16 cellular contexts compared by ENCODE assay signal in the genomic region with DNA sequence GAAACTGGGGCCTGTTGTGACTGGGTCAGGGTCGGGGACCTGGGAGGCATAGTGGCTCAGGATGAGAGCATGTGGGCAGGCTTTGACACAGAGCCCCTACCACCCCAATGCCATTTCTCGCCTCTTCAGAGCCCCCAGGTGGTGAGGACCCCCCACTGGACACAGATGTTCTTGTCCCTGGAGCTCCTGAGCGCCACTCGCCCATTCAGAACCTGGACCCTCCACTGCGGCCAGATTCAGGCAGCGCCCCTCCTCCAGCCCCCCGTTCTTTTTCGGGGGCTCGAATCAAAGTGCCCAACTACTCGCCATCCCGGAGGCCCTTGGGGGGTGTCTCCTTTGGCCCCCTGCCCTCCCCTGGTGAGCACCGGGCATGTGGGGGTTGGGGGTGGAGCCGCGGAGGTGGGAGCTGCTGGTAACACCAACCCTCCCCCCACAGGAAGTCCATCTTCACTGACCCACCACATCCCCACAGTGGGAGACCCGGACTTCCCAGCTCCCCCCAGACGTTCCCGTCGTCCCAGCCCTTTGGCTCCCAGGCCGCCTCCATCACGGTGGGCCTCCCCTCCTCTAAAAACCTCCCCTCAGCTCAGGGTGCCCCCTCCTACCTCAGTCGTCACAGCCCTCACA. TPM values are rescaled to one million over a fixed set of nuclear protein-coding genes. Genes with fewer than 3 reads are reported as not detected.
DNase-seq lines count a peak whose midpoint lies in the region; FAIRE-seq and TF ChIP-seq lines count a peak whose summit lies in the region.
"Had no signal": no experiment of that assay in that cellular context is flagged by ENCODE, and none has a peak within 500 bp of the region (broad histone marks: within the 10 kb centered on the region; RNA-seq: fewer than 3 reads in every experiment).

No MANE protein-coding gene starts in this region.

- no peak for FAIRE-seq in D721Med (lab: Jason Lieb, UNC)
- FAIRE-seq: H54 had no signal

- no peak overlapping the region for H2BK12ac ChIP-seq in trophoblast cell (ENCODE audit: low read length)

- H3K27ac ChIP-seq in RWPE1 (peak overlapping the region; percentile 32; the same call in 1 of the 2 replicates), trophoblast cell (ENCODE audit: low read depth, low read length) (no peak overlapping the region)
- H3K27ac ChIP-seq: SJCRH30 had no signal

- peaks cover 3% of the 10 kb centered on the region for H3K79me1 ChIP-seq in trophoblast cell (ENCODE audit: low read length)

- H2BK120ac ChIP-seq in trophoblast cell (ENCODE audit: insufficient read depth, low read length, poor library complexity): no peak overlapping the region

- H3K27me3 ChIP-seq in trophoblast cell (ENCODE audit: insufficient read depth, low read length): no peaks in the 10 kb centered on the region
- H3K27me3 ChIP-seq: SJCRH30 had no signal

- no peaks in the 10 kb centered on the region for H3K79me2 ChIP-seq in trophoblast cell (ENCODE audit: control insufficient read depth, insufficient read depth, low read length, poor library complexity)

- no peaks in the 10 kb centered on the region for H3K4me1 ChIP-seq in trophoblast cell (ENCODE audit: control insufficient read depth in 1 of 2, insufficient read depth in 2 of 2, low read length in 2 of 2)
- H3K4me1 ChIP-seq: SJCRH30 had no signal

- H3K23ac ChIP-seq in trophoblast cell (ENCODE audit: low read length): no peak overlapping the region

- no peak for TF ChIP-seq CTCF in D721Med (IDR thresholded peaks at IDR 0.05; ENCODE audit: insufficient read depth, missing control alignments)
- no peak for TF ChIP-seq CTCF in RWPE1 (conservative IDR thresholded peaks at IDR 0.05; ENCODE audit: low read depth)

- DNase-seq in D721Med (ENCODE audit: insufficient read length, low spot score) (peak; percentile 15), RWPE1 (ENCODE audit: low spot score) (no peak), trophoblast cell (no peak), SIG-M5 treated with dmso at 0.1 percent for 504 hours (lab: John Stamatoyannopoulos, UW; ENCODE audit: unreplicated experiment) (no peak), LoVo (ENCODE audit: low spot score) (no peak)
- DNase-seq: ACHN, C1 segment of cervical spinal cord, DMS79 treated with DMSO at 0.1 percent for 48 hours, HFFc6, KG1, NCI-H1417 treated with DMSO at 0.1 percent for 48 hours, NCI-H1930, NCI-H226, NCI-H524, SJCRH30 had no signal

- H2BK5ac ChIP-seq in trophoblast cell (ENCODE audit: low read depth, low read length, poor library complexity): no peak overlapping the region

- H4K8ac ChIP-seq in trophoblast cell (ENCODE audit: low read depth, low read length): no peak overlapping the region

- H4K91ac ChIP-seq in trophoblast cell (ENCODE audit: low read depth, low read length): no peak overlapping the region

- H4K12ac ChIP-seq in trophoblast cell (ENCODE audit: low read depth, low read length): peak overlapping the region; percentile 9

- peaks cover 94% of the 10 kb centered on the region in 2 experiments for H3K36me3 ChIP-seq in trophoblast cell (ENCODE audit: control insufficient read depth in 1 of 2, insufficient read depth in 2 of 2, low read length in 2 of 2)

- no peak overlapping the region for H3K4me2 ChIP-seq in trophoblast cell (ENCODE audit: low read length)

- no peak overlapping the region for H2AK5ac ChIP-seq in trophoblast cell (ENCODE audit: low read length)

- no peak overlapping the region for H2AFZ ChIP-seq in trophoblast cell (ENCODE audit: insufficient read depth, low read length, poor library complexity)

- no peak overlapping the region for H3K4ac ChIP-seq in trophoblast cell (ENCODE audit: low read depth, low read length)

- no CpG with 5 or more reads among the region's 21 CpGs for WGBS in trophoblast cell (ENCODE audit: extremely low coverage, insufficient coverage, insufficient read length)

- H3K14ac ChIP-seq in trophoblast cell (ENCODE audit: low read length): no peak overlapping the region

- no peaks in the 10 kb centered on the region for H3K9me3 ChIP-seq in trophoblast cell (ENCODE audit: insufficient read depth, low read depth, low read length)
- H3K9me3 ChIP-seq: SJCRH30 had no signal

- no peak overlapping the region for H3K9ac ChIP-seq in trophoblast cell (ENCODE audit: low read length)

- POLR2A ChIA-PET in RWPE1 (lab: Yijun Ruan, JAX; ENCODE audit: low non-redundant PET): interaction anchor here (0.6 kb wide), 1 partner anchor 12 kb away, joined by 6 read pairs; no protein-coding TSS in a partner anchor

- H3K18ac ChIP-seq in trophoblast cell (ENCODE audit: low read length): peak overlapping the region; percentile 27

- CTCF ChIA-PET in RWPE1 (lab: Yijun Ruan, JAX): no interaction called here

- H3K4me3 ChIP-seq in trophoblast cell (ENCODE audit: low read depth, low read length): no peak overlapping the region
- H3K4me3 ChIP-seq: SJCRH30 had no signal

RNA-seq across cellular contexts. Expression of a gene that starts 10.4 kb away (rescaled TPM):
- 4.2 and 5.3 TPM in 2 replicates for polyA plus RNA-seq in trophoblast cell (2013)

RNA-seq across cellular contexts. Expression of a gene that starts 13.3 kb away (rescaled TPM):
- polyA plus RNA-seq in trophoblast cell (2013): 12.1 and 12.4 TPM in 2 replicates

RNA-seq across cellular contexts. Expression of a gene that starts 13.6 kb away (rescaled TPM):
- 119 and 123 TPM in 2 replicates for polyA plus RNA-seq in trophoblast cell (2013)

RNA-seq across cellular contexts. Expression of a gene that starts 14.1 kb away (rescaled TPM):
- polyA plus RNA-seq in trophoblast cell (2013): 18.4 and 20.0 TPM in 2 replicates

RNA-seq across cellular contexts. Expression of a gene that starts 16.5 kb away (rescaled TPM):
- 32.8 and 34.2 TPM in 2 replicates for polyA plus RNA-seq in trophoblast cell (2013)
